ENCODE assay signal across 8 cellular contexts in genomic region chr15:88622605-88622975, GRCh38. TPM values are rescaled to one million over a fixed set of nuclear protein-coding genes. Genes with fewer than 3 reads are reported as not detected.
DNase-seq lines count a peak whose midpoint lies in the region; TF ChIP-seq lines count a peak whose summit lies in the region.

No MANE protein-coding gene starts in this region.

- H3K9ac ChIP-seq in neural progenitor cell = peak overlapping the region; percentile 73

- no peaks in the 10 kb centered on the region for H3K9me3 ChIP-seq in neural progenitor cell (ENCODE audit: low read depth)

- peaks cover 38% of the 10 kb centered on the region for H3K4me1 Mint-ChIP-seq in CD14-positive monocyte
- H3K4me1 Mint-ChIP-seq in IgD-negative memory B cell = peaks cover 24 to 41% (median 40%) of the 10 kb centered on the region in 3 donors
- H3K4me1 Mint-ChIP-seq in neural progenitor cell = peaks cover 28% of the 10 kb centered on the region

- H3K4me3 Mint-ChIP-seq in CD14-positive monocyte (peak overlapping the region; percentile 80 to 91), IgD-negative memory B cell (peak overlapping the region; percentile 86 to 98 (median 92)), neural progenitor cell (peak overlapping the region; percentile 92)

- intact Hi-C loops in CD14-positive monocyte (cut with micrococcal nuclease) = loop anchor here (5.0 kb wide), 1 partner anchor 155 kb away; the partner anchor contains the start of genes MRPL46 (in 2 of the 2) and MRPS11 (in 2 of the 2)
- intact Hi-C loops in dorsolateral prefrontal cortex (cut with DNase I) = loop anchor here (5.0 to 10.0 kb wide), 5 partner anchors 40 to 272 kb away; partner anchors contain the start of genes DET1 (in 1 of the 2) and HAPLN3 (in 1 of the 2)

- peaks cover 62% of the 10 kb centered on the region for H4K20me1 ChIP-seq in neural progenitor cell (ENCODE audit: low read depth)

- H3K4me3 ChIP-seq in dorsolateral prefrontal cortex (peak overlapping the region in 45 of 59 donors; percentile 2 to 99 (median 91)), neural progenitor cell (peak overlapping the region; percentile 73)

- DNase-seq in CD14-positive monocyte (ENCODE audit: low spot score) (no peak), dorsolateral prefrontal cortex (no peak), neural progenitor cell (ENCODE audit: low spot score) (no peak), COLO829 (ENCODE audit: low spot score) (no peak), hippocampal formation (lab: John Stamatoyannopoulos, UW) (no peak), mucosa of gallbladder (ENCODE audit: low spot score) (no peak)
- no peak for DNase-seq in effector CD8-positive, alpha-beta T cell (lab: John Stamatoyannopoulos, UW)

- no peaks in the 10 kb centered on the region for H3K9me3 Mint-ChIP-seq in CD14-positive monocyte
- H3K9me3 Mint-ChIP-seq in IgD-negative memory B cell = no peaks in the 10 kb centered on the region
- no peaks in the 10 kb centered on the region for H3K9me3 Mint-ChIP-seq in neural progenitor cell

- peaks cover 13% of the 10 kb centered on the region for H3F3A ChIP-seq in neural progenitor cell (ENCODE audit: low read depth)

- H3K27ac Mint-ChIP-seq in CD14-positive monocyte (peak overlapping the region; percentile 79 to 96 (median 90)), IgD-negative memory B cell (peak overlapping the region; percentile 83 to 96 (median 90)), neural progenitor cell (no peak overlapping the region)

- TF ChIP-seq CTCF in CD14-positive monocyte (IDR thresholded peaks at IDR 0.05) (no peak), dorsolateral prefrontal cortex (IDR thresholded peaks at IDR 0.05 in 54 of 56, conservative IDR thresholded peaks at IDR 0.05 in 2 of 56; ENCODE audit: low read depth in 1 of 56, partially characterized antibody in 56 of 56) (no peak), neural progenitor cell (IDR thresholded peaks at IDR 0.05) (no peak)

- no peak overlapping the region for H2AFZ ChIP-seq in neural progenitor cell (replicated peaks)

- H3K27ac ChIP-seq in dorsolateral prefrontal cortex (peak overlapping the region in 14 of 59 donors; percentile 2 to 77 (median 57)), neural progenitor cell (no peak overlapping the region)

- H3K36me3 Mint-ChIP-seq in CD14-positive monocyte = peaks cover 11 to 13% of the 10 kb centered on the region in 2 donors
- peaks cover 5% of the 10 kb centered on the region for H3K36me3 Mint-ChIP-seq in IgD-negative memory B cell
- peaks cover 3% of the 10 kb centered on the region for H3K36me3 Mint-ChIP-seq in neural progenitor cell

- H3K4me1 ChIP-seq in neural progenitor cell = peaks cover 25% of the 10 kb centered on the region

- peaks cover 65% of the 10 kb centered on the region for H3K79me2 ChIP-seq in neural progenitor cell (ENCODE audit: low read depth)

- H3K27me3 ChIP-seq in dorsolateral prefrontal cortex = no peaks in the 10 kb centered on the region
- no peaks in the 10 kb centered on the region for H3K27me3 ChIP-seq in neural progenitor cell

- no peaks in the 10 kb centered on the region for H3K36me3 ChIP-seq in neural progenitor cell

- H3K27me3 Mint-ChIP-seq in CD14-positive monocyte (ENCODE audit: low read depth in 3 of 3) = peaks cover 1 to 4% (median 3%) of the 10 kb centered on the region in 3 donors
- peaks cover under 1% of the 10 kb centered on the region for H3K27me3 Mint-ChIP-seq in IgD-negative memory B cell
- peaks cover 2% of the 10 kb centered on the region for H3K27me3 Mint-ChIP-seq in neural progenitor cell (ENCODE audit: insufficient read depth, low read depth)

- H3K4me2 ChIP-seq in neural progenitor cell = peak overlapping the region; percentile 99

RNA-seq across cellular contexts. Expression of gene AEN, which starts 1.4 kb away (rescaled TPM):
- polyA plus RNA-seq in CD14-positive monocyte (1 to 10 TPM; 4.6 to 6.3 TPM), IgD-negative memory B cell (40.8 TPM)
- total RNA-seq in dorsolateral prefrontal cortex (10 to 100 TPM in 52 of 120 experiments, 1 to 10 TPM in 68; 3.9 to 18.5 (median 9.6) TPM), neural progenitor cell (ENCODE audit: low replicate concordance) (35.0 and 60.9 TPM in 2 replicates), mucosa of gallbladder (34.4 TPM)

RNA-seq across cellular contexts. Expression of gene ISG20, which starts 16.2 kb away (rescaled TPM):
- 10 to 100 TPM; 25.1 to 29.3 TPM for polyA plus RNA-seq in CD14-positive monocyte
- polyA plus RNA-seq in IgD-negative memory B cell = 760 TPM
- 10 to 100 TPM in 20 of 120 experiments, 1 to 10 TPM in 100; 1.0 to 28.7 (median 6.0) TPM for total RNA-seq in dorsolateral prefrontal cortex
- 0.56 and 0.65 TPM in 2 replicates for total RNA-seq in neural progenitor cell (ENCODE audit: low replicate concordance)
- total RNA-seq in mucosa of gallbladder = 383 TPM

Comparison
In these comparisons a context has a peak if more than half of its experiments do, and no peak if none do; other contexts are left out.
1. RNA of gene ISG20, which starts 16.2 kb away (total RNA-seq): 383 TPM in mucosa of gallbladder (single experiment); 1.0 to 28.7 TPM in dorsolateral prefrontal cortex and 0.56 to 0.65 TPM in neural progenitor cell; every median in the first group is over 10 times any median in the second.
2. Peak in every context shown above with its lines, with median percentiles within 50 percentile points of each other: H3K4me3 Mint-ChIP-seq.